ENCODE assay signal across 8 cellular contexts in genomic region chr20:3744806-3745685, GRCh38. TPM values are rescaled to one million over a fixed set of nuclear protein-coding genes. Genes with fewer than 3 reads are reported as not detected.
DNase-seq lines count a peak whose midpoint lies in the region; ATAC-seq, FAIRE-seq and TF ChIP-seq lines count a peak whose summit lies in the region.

No MANE protein-coding gene starts in this region.

- peak overlapping the region; percentile 62; the same call in 1 of the 2 replicates for H4K8ac ChIP-seq in H1 (ENCODE audit: extremely low read depth, insufficient read depth, low read length)

- H4K5ac ChIP-seq in H1 (ENCODE audit: insufficient read length, low read depth, low read length) = no peak overlapping the region

- H2AFZ ChIP-seq in H1 (ENCODE audit: low read length) = peak overlapping the region; percentile 76; the same call in 1 of the 2 replicates

- H2AK5ac ChIP-seq in H1 (ENCODE audit: low read depth, low read length) = no peak overlapping the region

- no peaks in the 10 kb centered on the region for H3K79me1 ChIP-seq in H1 (ENCODE audit: low read depth, low read length)

- peak overlapping the region; percentile 48; the same call in 1 of the 2 replicates for H3K18ac ChIP-seq in H1 (ENCODE audit: extremely low read depth, low read length)

- intact Hi-C loops in upper lobe of right lung (cut with DNase I) = no loop called here

- no peak overlapping the region for H2BK5ac ChIP-seq in H1 (ENCODE audit: low read depth, low read length)

- H3K9me3 Mint-ChIP-seq in neural crest cell = no peaks in the 10 kb centered on the region

- H2BK120ac ChIP-seq in H1 (replicated peaks; ENCODE audit: low read depth, low read length) = no peak overlapping the region

- H3K27me3 Mint-ChIP-seq in neural crest cell (ENCODE audit: low read depth) = peaks cover 55% of the 10 kb centered on the region

- 11% methylated on average over 32 of the region's 45 CpGs; no CpG with 5 or more reads in 1 of the 2 experiments for WGBS in H1 (ENCODE audit: extremely low coverage in 1 of 2, insufficient coverage in 1 of 2, insufficient read length in 1 of 2, insufficient replicate concordance in 2 of 2, low coverage in 1 of 2, low lambda C conversion rate in 2 of 2, missing lambda C conversion rate in 1 of 2), 2 experiments

- TF ChIP-seq CTCF in H1 (IDR thresholded peaks at IDR 0.05; ENCODE audit: control extremely low read depth in 1 of 3, insufficient read depth in 1 of 3, low read depth in 1 of 3, low read length in 3 of 3) = peak in 1 of 3 experiments; percentile 0; a peak in 1 of 4 replicates
- TF ChIP-seq CTCF in neural crest cell (conservative IDR thresholded peaks at IDR 0.05) = no peak
- TF ChIP-seq CTCF in upper lobe of right lung (IDR thresholded peaks at IDR 0.05) = no peak

- H3K27me3 ChIP-seq in H1 (replicated peaks in 1 of 4; ENCODE audit: control insufficient read depth in 3 of 4, extremely low read depth in 1 of 4, insufficient read depth in 3 of 4, low read length in 3 of 4) (peaks cover 0 to 10% (median 9%) of the 10 kb centered on the region in 4 experiments; a peak in 4 of 7 replicates), upper lobe of right lung (peaks cover 11% of the 10 kb centered on the region)

- peak overlapping the region; percentile 79 to 91 for H3K4me2 ChIP-seq in H1 (ENCODE audit: insufficient read depth in 1 of 2, low read depth in 2 of 2, low read length in 2 of 2)

- peaks cover 16% of the 10 kb centered on the region for H3K4me1 Mint-ChIP-seq in neural crest cell

- H3K4me3 ChIP-seq in H1 (ENCODE audit: extremely low read depth in 1 of 4, insufficient read depth in 2 of 4, low read depth in 3 of 4, low read length in 4 of 4) (peak overlapping the region; percentile 50 to 74 (median 61)), upper lobe of right lung (peak overlapping the region; percentile 28)

- H3K4ac ChIP-seq in H1 (replicated peaks; ENCODE audit: insufficient read length, low read depth, low read length) = no peak overlapping the region

- CTCF ChIA-PET in H1 (lab: Charles Lee; ENCODE audit: partially characterized antibody) = interaction anchor here (0.8 to 18.6 kb wide), 12 partner anchors 9 to 69 kb away, joined by 3 to 308 read pairs (median 5); partner anchors contain the start of genes ADISSP and SIGLEC1

- no peak; a peak in 1 of 3 replicates for TF ChIP-seq POLR2A in H1 (IDR thresholded peaks at IDR 0.05; ENCODE audit: control extremely low read depth in 1 of 2, low read depth in 2 of 2, low read length in 2 of 2)

- peak; percentile 93 for FAIRE-seq in H1 (lab: Jason Lieb, UNC)

- POLR2A ChIA-PET in H1 (lab: Charles Lee; ENCODE audit: partially characterized antibody) = interaction anchor here (0.5 to 3.6 kb wide), 11 partner anchors 8 to 81 kb away, joined by 3 to 13 read pairs (median 4); partner anchors contain the start of gene HSPA12B

- H3K27ac Mint-ChIP-seq in neural crest cell (ENCODE audit: unreplicated experiment) = peak overlapping the region; percentile 39

- no peaks in the 10 kb centered on the region for H3K79me2 ChIP-seq in H1 (ENCODE audit: control insufficient read depth in 1 of 2, insufficient read depth in 2 of 2, low read length in 2 of 2)

- H3K56ac ChIP-seq in H1 (replicated peaks; ENCODE audit: insufficient read length, low read depth, low read length) = no peak overlapping the region

- no peaks in the 10 kb centered on the region for H3K9me3 ChIP-seq in H1 (ENCODE audit: insufficient read depth in 2 of 2, low read depth in 1 of 2, low read length in 1 of 2)
- no peaks in the 10 kb centered on the region for H3K9me3 ChIP-seq in upper lobe of right lung

- H3K23ac ChIP-seq in H1 (ENCODE audit: insufficient read length) = no peak overlapping the region

- TF ChIP-seq EP300 in H1 (IDR thresholded peaks at IDR 0.05; ENCODE audit: borderline replicate concordance in 1 of 2, low read depth in 2 of 2, low read length in 2 of 2) = no peak

- H3K4me3 Mint-ChIP-seq in neural crest cell = peak overlapping the region; percentile 45

- H2BK15ac ChIP-seq in H1 (ENCODE audit: low read length) = no peak overlapping the region

- H4K20me1 ChIP-seq in H1 (replicated peaks in 1 of 2; ENCODE audit: control insufficient read depth in 1 of 2, insufficient read depth in 2 of 2, low read length in 2 of 2) = no peaks in the 10 kb centered on the region

- H2BK20ac ChIP-seq in H1 (ENCODE audit: low read length) = no peak overlapping the region

- TF ChIP-seq RAD21 in H1 (IDR thresholded peaks at IDR 0.05 in 1 of 2, conservative IDR thresholded peaks at IDR 0.05 in 1 of 2; ENCODE audit: low read depth in 2 of 2, low read length in 2 of 2) = 0 out of 4 replicates have a peak, but pooled peaks of 1 of the 2 experiments have one; percentile 15

- DNase-seq in ELR (ENCODE audit: low read depth) (peak; percentile 35), NCI-H187 treated with DMSO at 0.1 percent for 48 hours (lab: John Stamatoyannopoulos, UW) (peak; percentile 26), H1 (ENCODE audit: low read depth in 1 of 2, low spot score in 2 of 2) (peak; percentile 95 to 100), neural crest cell (ENCODE audit: low read depth, low spot score) (peak; percentile 69), upper lobe of right lung (peak; percentile 94), C1 segment of cervical spinal cord (lab: John Stamatoyannopoulos, UW) (no peak), DMS79 treated with DMSO at 0.1 percent for 48 hours (lab: John Stamatoyannopoulos, UW) (no peak)
- peak; percentile 75 to 76 for DNase-seq in activated CD4-positive, alpha-beta T cell treated with anti-CD3 and anti-CD28 coated beads, Interleukin-2, amount 50 U/mL, for 48 hours

- H3K14ac ChIP-seq in H1 (ENCODE audit: insufficient read length) = no peak overlapping the region

- peak; percentile 92 for ATAC-seq in upper lobe of right lung

- H3K27ac ChIP-seq in H1 (ENCODE audit: low read depth, low read length) (no peak overlapping the region), upper lobe of right lung (no peak overlapping the region)

- no peak overlapping the region for H2BK12ac ChIP-seq in H1 (ENCODE audit: low read depth, low read length)

- H4K91ac ChIP-seq in H1 (replicated peaks; ENCODE audit: insufficient read length, low read length) = no peak overlapping the region

- H3K4me1 ChIP-seq in H1 (replicated peaks in 1 of 4; ENCODE audit: control insufficient read depth in 3 of 4, insufficient read depth in 4 of 4, low read length in 3 of 4) (peaks cover 0 to 14% (median 10%) of the 10 kb centered on the region in 4 experiments; a peak in 5 of 7 replicates), upper lobe of right lung (peaks cover 8% of the 10 kb centered on the region)

- H3K36me3 ChIP-seq in H1 (ENCODE audit: control insufficient read depth in 2 of 4, insufficient read depth in 4 of 4, low read length in 3 of 4) (no peaks in the 10 kb centered on the region), upper lobe of right lung (no peaks in the 10 kb centered on the region)

- no peak overlapping the region; a peak in 4 of 7 replicates for H3K9ac ChIP-seq in H1 (replicated peaks in 1 of 4; ENCODE audit: extremely low read depth in 1 of 4, low read depth in 3 of 4, low read length in 3 of 4)

- H3K23me2 ChIP-seq in H1 (ENCODE audit: low read depth, low read length) = peaks cover 11% of the 10 kb centered on the region

- H3K36me3 Mint-ChIP-seq in neural crest cell (ENCODE audit: low read depth) = no peaks in the 10 kb centered on the region

RNA-seq across cellular contexts. Expression of gene HSPA12B, which starts 12.6 kb away (rescaled TPM):
- total RNA-seq in H1 (2021; fragmentation: NEBNext Ultra II Directional; extraction: Animal tissue kit (Norgen Biotek cat#: 25700)) = 4.3 and 4.9 TPM in 2 replicates
- 2.2 and 3.5 TPM in 2 replicates for polyA plus RNA-seq in H1 (2011; rRNA removed)
- polyA plus RNA-seq in H1 (2011; cell fraction: cytosol; rRNA removed) = 3.1 TPM
- 7.7 TPM for polyA plus RNA-seq in H1 (2011; cell fraction: nucleus; rRNA removed)
- 2.8 to 6.7 TPM (median 5.2 TPM) in 4 replicates for polyA plus RNA-seq in H1 (2012, experiment 1 of 2)
- 2.5 TPM for polyA plus RNA-seq in H1 (2012, experiment 2 of 2)
- 2.7 TPM for polyA plus RNA-seq in H1 (2013, experiment 1 of 2)
- 2.5 TPM for polyA plus RNA-seq in H1 (2013, experiment 2 of 2)
- polyA minus RNA-seq in H1 (2011; rRNA and poly(A)+ RNA removed) = 1.6 and 1.9 TPM in 2 replicates
- polyA minus RNA-seq in H1 (2011; cell fraction: cytosol; rRNA and poly(A)+ RNA removed) = 2.5 TPM
- 8.1 TPM for polyA minus RNA-seq in H1 (2011; cell fraction: nucleus; rRNA and poly(A)+ RNA removed)
- total RNA-seq in neural crest cell (1.1 and 1.3 TPM in 2 replicates), upper lobe of right lung (33.7 TPM)

RNA-seq across cellular contexts. Expression of gene ADISSP, which starts 22.5 kb away (rescaled TPM):
- 111 and 117 TPM in 2 replicates for total RNA-seq in H1 (2021; fragmentation: NEBNext Ultra II Directional; extraction: Animal tissue kit (Norgen Biotek cat#: 25700))
- polyA plus RNA-seq in H1 (2011; rRNA removed) = 141 and 202 TPM in 2 replicates
- polyA plus RNA-seq in H1 (2011; cell fraction: cytosol; rRNA removed) = 101 TPM
- polyA plus RNA-seq in H1 (2011; cell fraction: nucleus; rRNA removed) = 110 TPM
- 73.7 to 130 TPM (median 117 TPM) in 4 replicates for polyA plus RNA-seq in H1 (2012, experiment 1 of 2)
- polyA plus RNA-seq in H1 (2012, experiment 2 of 2) = 104 TPM
- 98.3 TPM for polyA plus RNA-seq in H1 (2013, experiment 1 of 2)
- 102 TPM for polyA plus RNA-seq in H1 (2013, experiment 2 of 2)
- 43.6 and 51.4 TPM in 2 replicates for polyA minus RNA-seq in H1 (2011; rRNA and poly(A)+ RNA removed)
- polyA minus RNA-seq in H1 (2011; cell fraction: cytosol; rRNA and poly(A)+ RNA removed) = 71.0 TPM
- 41.3 TPM for polyA minus RNA-seq in H1 (2011; cell fraction: nucleus; rRNA and poly(A)+ RNA removed)
- 86.0 and 93.0 TPM in 2 replicates for total RNA-seq in neural crest cell
- 23.3 TPM for total RNA-seq in upper lobe of right lung

RNA-seq across cellular contexts. Expression of gene SIGLEC1, which starts 32.6 kb away (rescaled TPM):
- total RNA-seq in H1 (2021; fragmentation: NEBNext Ultra II Directional; extraction: Animal tissue kit (Norgen Biotek cat#: 25700)) = not detected in 2 replicates
- 0.02 TPM in 2 replicates for polyA plus RNA-seq in H1 (2011; rRNA removed)
- not detected for polyA plus RNA-seq in H1 (2011; cell fraction: cytosol; rRNA removed)
- polyA plus RNA-seq in H1 (2011; cell fraction: nucleus; rRNA removed) = 0.04 TPM
- not detected in 4 replicates for polyA plus RNA-seq in H1 (2012, experiment 1 of 2)
- not detected for polyA plus RNA-seq in H1 (2012, experiment 2 of 2)
- not detected for polyA plus RNA-seq in H1 (2013, experiment 1 of 2)
- not detected for polyA plus RNA-seq in H1 (2013, experiment 2 of 2)
- polyA minus RNA-seq in H1 (2011; rRNA and poly(A)+ RNA removed) = not detected in 2 replicates
- not detected for polyA minus RNA-seq in H1 (2011; cell fraction: cytosol; rRNA and poly(A)+ RNA removed)
- polyA minus RNA-seq in H1 (2011; cell fraction: nucleus; rRNA and poly(A)+ RNA removed) = not detected
- not detected in 2 replicates for total RNA-seq in neural crest cell
- 53.6 TPM for total RNA-seq in upper lobe of right lung

RNA-seq across cellular contexts. Expression of gene SPEF1, which starts 36.2 kb away (rescaled TPM):
- 0.65 and 0.71 TPM in 2 replicates for total RNA-seq in H1 (2021; fragmentation: NEBNext Ultra II Directional; extraction: Animal tissue kit (Norgen Biotek cat#: 25700))
- polyA plus RNA-seq in H1 (2011; rRNA removed) = 0.50 and 0.51 TPM in 2 replicates
- polyA plus RNA-seq in H1 (2011; cell fraction: cytosol; rRNA removed) = 0.78 TPM
- 0.88 TPM for polyA plus RNA-seq in H1 (2011; cell fraction: nucleus; rRNA removed)
- polyA plus RNA-seq in H1 (2012, experiment 1 of 2) = 0.56 to 0.80 TPM (median 0.68 TPM) in 4 replicates
- 0.64 TPM for polyA plus RNA-seq in H1 (2012, experiment 2 of 2)
- polyA plus RNA-seq in H1 (2013, experiment 1 of 2) = 0.43 TPM
- polyA plus RNA-seq in H1 (2013, experiment 2 of 2) = 0.37 TPM
- 0.37 TPM in 1 of 2 replicates, not detected in the other for polyA minus RNA-seq in H1 (2011; rRNA and poly(A)+ RNA removed)
- polyA minus RNA-seq in H1 (2011; cell fraction: cytosol; rRNA and poly(A)+ RNA removed) = not detected
- 0.50 TPM for polyA minus RNA-seq in H1 (2011; cell fraction: nucleus; rRNA and poly(A)+ RNA removed)
- total RNA-seq in neural crest cell = 0.54 and 0.55 TPM in 2 replicates
- 0.46 TPM for total RNA-seq in upper lobe of right lung

RNA-seq across cellular contexts. Expression of gene CENPB, which starts 41.5 kb away (rescaled TPM):
- 51.6 and 52.8 TPM in 2 replicates for total RNA-seq in H1 (2021; fragmentation: NEBNext Ultra II Directional; extraction: Animal tissue kit (Norgen Biotek cat#: 25700))
- 17.7 and 25.2 TPM in 2 replicates for polyA plus RNA-seq in H1 (2011; rRNA removed)
- 27.2 TPM for polyA plus RNA-seq in H1 (2011; cell fraction: cytosol; rRNA removed)
- 20.7 TPM for polyA plus RNA-seq in H1 (2011; cell fraction: nucleus; rRNA removed)
- polyA plus RNA-seq in H1 (2012, experiment 1 of 2) = 30.1 to 45.6 TPM (median 44.3 TPM) in 4 replicates
- polyA plus RNA-seq in H1 (2012, experiment 2 of 2) = 37.2 TPM
- polyA plus RNA-seq in H1 (2013, experiment 1 of 2) = 25.0 TPM
- polyA plus RNA-seq in H1 (2013, experiment 2 of 2) = 25.0 TPM
- polyA minus RNA-seq in H1 (2011; rRNA and poly(A)+ RNA removed) = 18.1 and 24.6 TPM in 2 replicates
- 29.3 TPM for polyA minus RNA-seq in H1 (2011; cell fraction: cytosol; rRNA and poly(A)+ RNA removed)
- polyA minus RNA-seq in H1 (2011; cell fraction: nucleus; rRNA and poly(A)+ RNA removed) = 17.5 TPM
- 82.1 and 83.6 TPM in 2 replicates for total RNA-seq in neural crest cell
- total RNA-seq in upper lobe of right lung = 94.6 TPM

Comparison
In these comparisons a context has a peak if more than half of its experiments do, and no peak if none do; other contexts are left out.
1. DNase-seq: peak in ELR (single experiment), NCI-H187 treated with DMSO at 0.1 percent for 48 hours (single experiment), activated CD4-positive, alpha-beta T cell treated with anti-CD3 and anti-CD28 coated beads, Interleukin-2, amount 50 U/mL, for 48 hours (2 of 2), H1 (2 of 2), neural crest cell (single experiment) and upper lobe of right lung (single experiment); none in C1 segment of cervical spinal cord (0 of 14) and DMS79 treated with DMSO at 0.1 percent for 48 hours (single experiment).
2. RNA of gene SIGLEC1, which starts 32.6 kb away (total RNA-seq): 53.6 TPM in upper lobe of right lung (single experiment); not detected in H1 and not detected in neural crest cell; every median in the first group is over 10 times any median in the second.